10 cellular contexts compared by ENCODE assay signal in the genomic region with DNA sequence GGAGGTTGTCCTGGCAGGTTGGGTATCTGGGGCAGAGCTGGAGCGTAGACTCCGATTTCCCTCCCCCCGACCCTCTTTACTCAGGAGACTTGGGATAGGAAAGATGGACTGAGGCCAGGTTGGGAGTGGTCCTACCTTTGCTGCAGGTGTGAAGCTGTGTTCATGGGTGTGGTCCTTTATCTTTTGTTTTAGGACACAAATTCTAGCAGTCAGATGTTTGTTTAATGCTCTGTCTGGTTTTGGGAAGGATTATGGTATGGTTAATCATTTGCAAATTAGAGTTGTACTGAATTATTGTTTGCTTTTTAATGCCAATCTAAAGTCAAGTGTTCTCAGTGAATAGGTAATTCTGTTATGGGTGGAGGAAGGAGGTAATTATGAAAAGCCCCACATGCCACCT. TPM values are rescaled to one million over a fixed set of nuclear protein-coding genes. Genes with fewer than 3 reads are reported as not detected.
DNase-seq lines count a peak whose midpoint lies in the region; ATAC-seq and TF ChIP-seq lines count a peak whose summit lies in the region.
"Had no signal": no experiment of that assay in that cellular context is flagged by ENCODE, and none has a peak within 500 bp of the region (broad histone marks: within the 10 kb centered on the region; RNA-seq: fewer than 3 reads in every experiment).

No MANE protein-coding gene starts in this region.

- H3K4me1 Mint-ChIP-seq in activated CD4-positive, alpha-beta T cell treated with anti-CD3 and anti-CD28 coated beads, Interleukin-2, amount 10 ng/mL, durations not matched to agents 7 days and 5 days, result peaks cover 80% of the 10 kb centered on the region
- peaks cover 81% of the 10 kb centered on the region for H3K4me1 Mint-ChIP-seq in central memory CD8-positive, alpha-beta T cell
- peaks cover 28% of the 10 kb centered on the region for H3K4me1 Mint-ChIP-seq in progenitor cell of endocrine pancreas (ENCODE audit: low read depth)

- CTCF ChIA-PET in activated CD4-positive, alpha-beta T cell treated with anti-CD3 and anti-CD28 coated beads, Interleukin-2, amount 10 ng/mL, durations not matched to agents 7 days and 5 days (lab: Charles Lee), result interaction anchor here (0.6 to 0.8 kb wide), 2 partner anchors 16 to 1386 kb away, joined by 3 to 8 read pairs; no protein-coding TSS in a partner anchor

- H3K4me3 Mint-ChIP-seq in activated CD4-positive, alpha-beta T cell treated with anti-CD3 and anti-CD28 coated beads, Interleukin-2, amount 10 ng/mL, durations not matched to agents 7 days and 5 days, result no peak overlapping the region
- peak overlapping the region; percentile 23 for H3K4me3 Mint-ChIP-seq in central memory CD8-positive, alpha-beta T cell
- H3K4me3 Mint-ChIP-seq in progenitor cell of endocrine pancreas (ENCODE audit: low read depth), result no peak overlapping the region

- peaks cover 36% of the 10 kb centered on the region for H3K36me3 Mint-ChIP-seq in activated CD4-positive, alpha-beta T cell treated with anti-CD3 and anti-CD28 coated beads, Interleukin-2, amount 10 ng/mL, durations not matched to agents 7 days and 5 days (ENCODE audit: low read depth)
- H3K36me3 Mint-ChIP-seq in central memory CD8-positive, alpha-beta T cell (ENCODE audit: insufficient read depth), result peaks cover 13% of the 10 kb centered on the region
- peaks cover 8% of the 10 kb centered on the region for H3K36me3 Mint-ChIP-seq in progenitor cell of endocrine pancreas (ENCODE audit: insufficient read depth)

- H3K27me3 Mint-ChIP-seq in activated CD4-positive, alpha-beta T cell treated with anti-CD3 and anti-CD28 coated beads, Interleukin-2, amount 10 ng/mL, durations not matched to agents 7 days and 5 days, result no peaks in the 10 kb centered on the region
- no peaks in the 10 kb centered on the region for H3K27me3 Mint-ChIP-seq in central memory CD8-positive, alpha-beta T cell
- H3K27me3 Mint-ChIP-seq in progenitor cell of endocrine pancreas, result no peaks in the 10 kb centered on the region

- H3K27ac Mint-ChIP-seq in activated CD4-positive, alpha-beta T cell treated with anti-CD3 and anti-CD28 coated beads, Interleukin-2, amount 10 ng/mL, durations not matched to agents 7 days and 5 days, result peak overlapping the region; percentile 17
- H3K27ac Mint-ChIP-seq in central memory CD8-positive, alpha-beta T cell (ENCODE audit: low read depth), result peak overlapping the region; percentile 44
- peak overlapping the region; percentile 46 for H3K27ac Mint-ChIP-seq in progenitor cell of endocrine pancreas

- no peaks in the 10 kb centered on the region for H3K9me3 Mint-ChIP-seq in activated CD4-positive, alpha-beta T cell treated with anti-CD3 and anti-CD28 coated beads, Interleukin-2, amount 10 ng/mL, durations not matched to agents 7 days and 5 days
- no peaks in the 10 kb centered on the region for H3K9me3 Mint-ChIP-seq in central memory CD8-positive, alpha-beta T cell
- no peaks in the 10 kb centered on the region for H3K9me3 Mint-ChIP-seq in progenitor cell of endocrine pancreas (ENCODE audit: low read depth)

- no peak for DNase-seq in activated CD4-positive, alpha-beta T cell treated with anti-CD3 and anti-CD28 coated beads, Interleukin-2, amount 10 ng/mL, durations not matched to agents 7 days and 5 days
- no peak for DNase-seq in activated CD4-positive, alpha-beta T cell treated with anti-CD3 and anti-CD28 coated beads, Interleukin-2, amount 50 U/mL, for 4 hours
- DNase-seq in NCI-H748 (lab: John Stamatoyannopoulos, UW; ENCODE audit: unreplicated experiment) (peak; percentile 98), progenitor cell of endocrine pancreas (ENCODE audit: low spot score, unreplicated experiment) (no peak), islet precursor cell (no peak), putamen (ENCODE audit: low spot score) (no peak)
- DNase-seq in central memory CD8-positive, alpha-beta T cell (ENCODE audit: low spot score in 2 of 2), result no peak
- DNase-seq: NCI-H1092, SHP77 had no signal

- TF ChIP-seq CTCF in progenitor cell of endocrine pancreas (IDR thresholded peaks at IDR 0.05; ENCODE audit: unreplicated experiment), result no peak

- ATAC-seq in central memory CD8-positive, alpha-beta T cell (replicated peaks; ENCODE audit: extremely low read depth, poor library complexity, severe bottlenecking), result no peak
- no peak for ATAC-seq in GM21576 (IDR thresholded peaks at IDR 0.05; ENCODE audit: unreplicated experiment)

- POLR2A ChIA-PET in activated CD4-positive, alpha-beta T cell treated with anti-CD3 and anti-CD28 coated beads, Interleukin-2, amount 10 ng/mL, durations not matched to agents 7 days and 5 days (lab: Charles Lee), result no interaction called here

RNA-seq across cellular contexts. Expression of gene FAM120AOS, which starts 14.1 kb away (rescaled TPM):
- 10 to 100 TPM; 34.9 to 35.4 TPM for total RNA-seq in activated CD4-positive, alpha-beta T cell treated with anti-CD3 and anti-CD28 coated beads, Interleukin-2, amount 10 ng/mL, durations not matched to agents 7 days and 5 days
- total RNA-seq in progenitor cell of endocrine pancreas, result 47.5 and 50.3 TPM in 2 replicates

RNA-seq across cellular contexts. Expression of gene FAM120A, which starts 16.0 kb away (rescaled TPM):
- total RNA-seq in activated CD4-positive, alpha-beta T cell treated with anti-CD3 and anti-CD28 coated beads, Interleukin-2, amount 10 ng/mL, durations not matched to agents 7 days and 5 days, result 100 to 1,000 TPM; 118 to 135 TPM
- total RNA-seq in progenitor cell of endocrine pancreas, result 59.3 and 59.6 TPM in 2 replicates
